In genomic region chr4:163343604-163344146, GRCh38 we compare ENCODE assay signal across 9 cellular contexts. TPM values are rescaled to one million over a fixed set of nuclear protein-coding genes. Genes with fewer than 3 reads are reported as not detected.
A peak's percentile ranks its signal among the peaks of the same experiment; 100 is the strongest.
DNase-seq lines count a peak whose midpoint lies in the region; ATAC-seq and TF ChIP-seq lines count a peak whose summit lies in the region.
"Had no signal": no experiment of that assay in that cellular context is flagged by ENCODE, and none has a peak within 500 bp of the region (broad histone marks: within the 10 kb centered on the region; RNA-seq: fewer than 3 reads in every experiment).

Gene NPY5R, plus strand, starts transcription at chr4:163343892. Its CDS starts 6,382 bp downstream, at chr4:163350274.

- TF ChIP-seq POLR2A in esophagus squamous epithelium (IDR thresholded peaks at IDR 0.05) (no peak), testis (IDR thresholded peaks at IDR 0.05) (no peak)

- ATAC-seq in RWPE2 (ENCODE audit: low read depth) (peak; percentile 60; the same call in 2 of the 3 replicates), GM19463 (IDR thresholded peaks at IDR 0.05; ENCODE audit: unreplicated experiment) (no peak), HG03342 (IDR thresholded peaks at IDR 0.05; ENCODE audit: unreplicated experiment) (no peak)

- H3K4me3 ChIP-seq in RWPE2 (ENCODE audit: severe bottlenecking) = no peak within 1 kb of the TSS
- H3K4me3 ChIP-seq in esophagus squamous epithelium = peak within 1 kb of the TSS; percentile 23 to 64 (median 40)
- peak within 1 kb of the TSS; percentile 41 for H3K4me3 ChIP-seq in mesodermal cell (ENCODE audit: extremely low read depth, insufficient read depth, low read length, poor library complexity, severe bottlenecking)
- H3K4me3 ChIP-seq in testis = peak within 1 kb of the TSS; percentile 50 to 58

- H3K9me3 ChIP-seq in RWPE2 (ENCODE audit: severe bottlenecking) (no peaks in the 10 kb centered on the region), esophagus squamous epithelium (no peaks in the 10 kb centered on the region), mesodermal cell (ENCODE audit: control insufficient read depth, low read length) (no peaks in the 10 kb centered on the region), testis (no peaks in the 10 kb centered on the region)

- H3K4me1 ChIP-seq in RWPE2 (ENCODE audit: insufficient read depth, poor library complexity, severe bottlenecking) = no peaks in the 10 kb centered on the region
- peaks cover 0 to 19% (median 10%) of the 10 kb centered on the region in 3 donors for H3K4me1 ChIP-seq in esophagus squamous epithelium
- no peaks in the 10 kb centered on the region for H3K4me1 ChIP-seq in mesodermal cell (ENCODE audit: control insufficient read depth, insufficient read depth, low read length, poor library complexity, severe bottlenecking)
- H3K4me1 ChIP-seq in testis = no peaks in the 10 kb centered on the region

- peaks cover 61% of the 10 kb centered on the region for H3K27me3 ChIP-seq in RWPE2 (ENCODE audit: insufficient read depth, poor library complexity, severe bottlenecking)
- H3K27me3 ChIP-seq in esophagus squamous epithelium = peaks cover 0 to 66% (median 12%) of the 10 kb centered on the region in 4 donors
- H3K27me3 ChIP-seq in testis = peaks cover 6% of the 10 kb centered on the region

- TF ChIP-seq CTCF in RWPE2 (IDR thresholded peaks at IDR 0.05; ENCODE audit: poor library complexity, severe bottlenecking) (no peak), esophagus squamous epithelium (IDR thresholded peaks at IDR 0.05) (no peak), testis (IDR thresholded peaks at IDR 0.05) (no peak)

- intact Hi-C loops in esophagus squamous epithelium (cut with DNase I) (no loop called here), testis (cut with DNase I; ENCODE audit: low total_unique reads) (no loop called here)

- no CpG with 5 or more reads among the region's 55 CpGs for WGBS in esophagus squamous epithelium, 2 donors
- 0 to 1% methylated on average over 19 to 43 of the region's 55 CpGs for WGBS in mesodermal cell (ENCODE audit: insufficient coverage in 2 of 2), 2 experiments
- 0 to 3% methylated on average over 1 to 41 of the region's 55 CpGs for WGBS in testis, 2 donors

- H3K27ac ChIP-seq in RWPE2 (ENCODE audit: poor library complexity, severe bottlenecking) (no peak within 1 kb of the TSS), esophagus squamous epithelium (peak within 1 kb of the TSS in 2 of 4 donors; percentile 45 to 51), mesodermal cell (ENCODE audit: low read depth, low read length, severe bottlenecking) (no peak within 1 kb of the TSS), testis (peak within 1 kb of the TSS in 1 of 2 donors; percentile 29)

- DNase-seq in RWPE2 (ENCODE audit: low spot score) (no peak), esophagus squamous epithelium (lab: John Stamatoyannopoulos, UW) (no peak), testis (peak; percentile 13), NAMALWA (ENCODE audit: low spot score) (no peak), NCI-H2227 treated with DMSO at 0.1 percent for 48 hours (lab: John Stamatoyannopoulos, UW) (no peak)

- H3K36me3 ChIP-seq in RWPE2 (ENCODE audit: low read depth) (no peaks in the 10 kb centered on the region), esophagus squamous epithelium (no peaks in the 10 kb centered on the region), mesodermal cell (ENCODE audit: control insufficient read depth, insufficient read depth, low read length) (no peaks in the 10 kb centered on the region), testis (ENCODE audit: low read depth, missing control alignments) (no peaks in the 10 kb centered on the region)

RNA-seq across cellular contexts. Expression of gene NPY5R, which starts in this region (rescaled TPM):
- under 1 TPM in 2 of 4 donors, not detected in 2; under 0.01 to 0.44 TPM for total RNA-seq in esophagus squamous epithelium
- 3.9 TPM for polyA plus RNA-seq in mesodermal cell (2013, experiment 1 of 2)
- 4.7 TPM for polyA plus RNA-seq in mesodermal cell (2013, experiment 2 of 2)
- total RNA-seq in testis = 1 to 10 TPM in 1 of 2 donors, under 1 TPM in 1; 0.93 to 1.5 TPM
- 14.7 TPM for polyA plus RNA-seq in testis (ENCODE audit: insufficient read depth, low read depth, low replicate concordance)
- total RNA-seq: endothelial cell of umbilical vein had no signal
- polyA plus RNA-seq: endothelial cell of umbilical vein had no signal
